ENCODE assay signal across 8 cellular contexts in the genomic region with DNA sequence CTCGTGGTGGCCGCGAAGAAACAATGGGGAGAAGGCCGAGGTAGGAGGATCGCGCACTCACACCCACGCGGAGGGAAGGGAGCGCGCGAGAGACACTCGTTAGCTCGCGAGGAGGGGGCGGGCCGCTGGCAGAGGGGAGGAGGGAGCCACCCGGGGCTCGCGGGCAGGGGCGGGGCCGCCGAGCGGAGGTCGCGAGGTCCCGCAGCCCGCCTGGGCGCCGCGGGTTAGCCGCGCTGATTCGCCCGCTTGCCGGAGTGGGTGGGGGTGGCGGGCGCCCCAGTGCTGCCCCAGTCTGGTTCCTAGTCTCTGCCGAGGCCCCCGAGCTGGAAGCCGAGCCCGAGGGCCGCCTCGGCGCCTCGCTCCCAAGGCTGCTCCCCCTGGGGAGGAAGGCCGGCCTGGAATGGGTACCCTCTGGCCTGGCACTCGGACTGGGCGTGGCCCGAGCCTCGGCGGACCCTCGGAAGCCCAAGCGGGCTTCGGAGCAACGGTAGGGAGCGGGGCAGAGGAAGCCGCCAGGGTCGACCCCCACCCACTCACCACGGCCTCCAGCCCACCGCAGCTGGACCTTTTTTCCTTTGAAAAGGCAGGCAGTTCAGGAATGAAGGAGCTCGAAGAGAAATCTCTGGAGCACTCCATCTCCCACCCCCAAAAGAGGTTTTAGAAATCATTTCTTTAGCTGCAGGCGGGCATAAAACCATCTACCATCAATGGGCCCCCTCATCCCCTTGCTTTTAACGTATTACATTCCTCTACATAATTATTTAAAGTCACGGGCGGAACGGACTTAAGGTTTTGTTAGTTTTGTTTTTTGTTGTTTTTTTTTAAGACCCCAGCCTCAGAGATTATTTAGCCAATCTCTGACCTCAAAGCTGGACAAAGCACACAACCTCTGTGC. TPM values are rescaled to one million over a fixed set of nuclear protein-coding genes. Genes with fewer than 3 reads are reported as not detected.
DNase-seq lines count a peak whose midpoint lies in the region; ATAC-seq and TF ChIP-seq lines count a peak whose summit lies in the region.

No MANE protein-coding gene starts in this region.

- H3K27me3 ChIP-seq in RWPE2 (ENCODE audit: insufficient read depth, poor library complexity, severe bottlenecking) (no peaks in the 10 kb centered on the region), foreskin keratinocyte (no peaks in the 10 kb centered on the region), neuron (ENCODE audit: insufficient read depth, low read length) (no peaks in the 10 kb centered on the region), stomach (no peaks in the 10 kb centered on the region)

- no peak for TF ChIP-seq EP300 in stomach (IDR thresholded peaks at IDR 0.05)

- WGBS in stomach, 5 donors: 4 to 8% (median 5%) methylated on average over 42 to 66 of the region's 66 CpGs

- peak overlapping the region; percentile 82 for H3K27ac ChIP-seq in RWPE2 (ENCODE audit: poor library complexity, severe bottlenecking)
- peak overlapping the region; percentile 75 for H3K27ac ChIP-seq in foreskin keratinocyte
- peak overlapping the region; percentile 87 to 94 (median 91) for H3K27ac ChIP-seq in stomach

- peak; percentile 39 for DNase-seq in DMS 273 treated with DMSO at 0.1 percent for 48 hours (lab: John Stamatoyannopoulos, UW)
- peak; percentile 81 for DNase-seq in KBM-7
- peak; percentile 84 for DNase-seq in RWPE2 (ENCODE audit: low spot score)
- DNase-seq in activated gamma-delta T cell treated with Interleukin-2 at 50 U/mL for 16 hours: peak; percentile 90
- peak in 1 of 2 donors; percentile 46 for DNase-seq in foreskin keratinocyte
- DNase-seq in stomach: peak; percentile 79

- H3K9me3 ChIP-seq in RWPE2 (ENCODE audit: severe bottlenecking) (no peaks in the 10 kb centered on the region), neuron (ENCODE audit: low read length) (no peaks in the 10 kb centered on the region), stomach (no peaks in the 10 kb centered on the region)

- H3K4me1 ChIP-seq in RWPE2 (ENCODE audit: insufficient read depth, poor library complexity, severe bottlenecking) (peaks cover 26% of the 10 kb centered on the region), foreskin keratinocyte (peaks cover 6% of the 10 kb centered on the region), neuron (ENCODE audit: insufficient read depth, low read length) (peaks cover 24% of the 10 kb centered on the region), stomach (peaks cover 0 to 45% (median 32%) of the 10 kb centered on the region in 4 donors)

- in situ Hi-C loops in KBM-7 (cut with MboI; ENCODE audit: low pct_unique_long_range_greater_than_20kb, low sequenced_read_pairs): no loop called here

- intact Hi-C loops in stomach (cut with DNase I; ENCODE audit: low total_unique reads): no loop called here

- H3K36me3 ChIP-seq in RWPE2 (ENCODE audit: low read depth) (no peaks in the 10 kb centered on the region), neuron (ENCODE audit: insufficient read depth, low read length) (no peaks in the 10 kb centered on the region), stomach (no peaks in the 10 kb centered on the region)

- H3K4me3 ChIP-seq in RWPE2 (ENCODE audit: severe bottlenecking) (peak overlapping the region; percentile 92), neuron (ENCODE audit: low read length) (peak overlapping the region; percentile 83), stomach (peak overlapping the region; percentile 78 to 99 (median 92))

- peak; percentile 62 for ATAC-seq in GM21528 (IDR thresholded peaks at IDR 0.05; ENCODE audit: low FRiP score, unreplicated experiment)
- peak; percentile 68 for ATAC-seq in RWPE2 (ENCODE audit: low read depth)
- ATAC-seq in foreskin keratinocyte: peak; percentile 62

- TF ChIP-seq POLR2A in stomach (IDR thresholded peaks at IDR 0.05): no peak

- TF ChIP-seq CTCF in RWPE2 (IDR thresholded peaks at IDR 0.05; ENCODE audit: poor library complexity, severe bottlenecking) (no peak), foreskin keratinocyte (conservative IDR thresholded peaks at IDR 0.05) (no peak), stomach (IDR thresholded peaks at IDR 0.05) (no peak)

- H2AFZ ChIP-seq in neuron (ENCODE audit: low read depth, low read length): no peak overlapping the region

RNA-seq across cellular contexts. Expression of gene TUT4, which starts 0.7 kb away (rescaled TPM):
- total RNA-seq in foreskin keratinocyte (26.5 and 29.1 TPM in 2 replicates), stomach (100 to 1,000 TPM in 1 of 5 donors, 10 to 100 TPM in 4; 17.4 to 107 (median 57.7) TPM)
- polyA plus RNA-seq in foreskin keratinocyte (15.6 and 18.1 TPM in 2 replicates), stomach (10 to 100 TPM; 11.8 to 23.4 (median 22.6) TPM)

RNA-seq across cellular contexts. Expression of gene GPX7, which starts 48.6 kb away (rescaled TPM):
- total RNA-seq in foreskin keratinocyte: 2.9 and 3.9 TPM in 2 replicates
- 2.9 and 4.1 TPM in 2 replicates for polyA plus RNA-seq in foreskin keratinocyte
- total RNA-seq in stomach: 10 to 100 TPM in 2 of 5 donors, 1 to 10 TPM in 1, under 1 TPM in 1, not detected in 1; 0.87 to 57.6 (median 17.9) TPM
- polyA plus RNA-seq in stomach: 1 to 10 TPM; 6.3 to 7.0 (median 7.0) TPM
